ENCODE assay signal across 8 cellular contexts in genomic region chr17:7833795-7834553, GRCh38. TPM values are rescaled to one million over a fixed set of nuclear protein-coding genes. Genes with fewer than 3 reads are reported as not detected.
DNase-seq lines count a peak whose midpoint lies in the region; ATAC-seq, FAIRE-seq and TF ChIP-seq lines count a peak whose summit lies in the region.

Gene KDM6B (plus strand): TSS chr17:7834217. CDS start chr17:7845555, 11,338 bp downstream.

- peak within 1 kb of the TSS; percentile 68 for H3K9ac ChIP-seq in GM12878 (ENCODE audit: control insufficient read depth, insufficient read depth, low read length)

- TF ChIP-seq RAD21 in GM12878 (IDR thresholded peaks at IDR 0.05; ENCODE audit: insufficient read depth, low read depth, low read length) = no peak

- under 1% methylated on average over 34 of the region's 49 CpGs for WGBS in GM12878 (ENCODE audit: insufficient coverage, insufficient replicate concordance, low lambda C conversion rate, missing lambda C conversion rate)
- WGBS in hepatocyte (ENCODE audit: low lambda C conversion rate, missing lambda C conversion rate) = 2% methylated on average over 28 of the region's 49 CpGs

- H3K9me3 ChIP-seq in GM12878 (replicated peaks; ENCODE audit: control insufficient read depth, insufficient read depth, low read length) = no peaks in the 10 kb centered on the region
- no peaks in the 10 kb centered on the region for H3K9me3 ChIP-seq in hepatocyte (ENCODE audit: low read depth)

- H3K4me1 ChIP-seq in GM12878 (ENCODE audit: control insufficient read depth, insufficient read depth, low read length) = peaks cover 9% of the 10 kb centered on the region
- peaks cover 12% of the 10 kb centered on the region for H3K4me1 ChIP-seq in hepatocyte (ENCODE audit: insufficient read depth)

- no peaks in the 10 kb centered on the region for H3K9me2 ChIP-seq in hepatocyte (replicated peaks; ENCODE audit: insufficient read depth)

- H3K27me3 ChIP-seq in GM12878 (replicated peaks in 1 of 2; ENCODE audit: control insufficient read depth in 2 of 2, insufficient read depth in 2 of 2, low read length in 1 of 2) (peaks cover 0 to 1% of the 10 kb centered on the region in 2 experiments; a peak in 1 of 4 replicates), hepatocyte (no peaks in the 10 kb centered on the region)

- no TSS peak for BruUV-seq in GM12878 (replicated peaks; lab: Mats Ljungman, UMichigan)

- ATAC-seq in HG02852 (IDR thresholded peaks at IDR 0.05; ENCODE audit: unreplicated experiment) = peak; percentile 56
- ATAC-seq in GM12878 = peak; percentile 74
- ATAC-seq in HG03139 (IDR thresholded peaks at IDR 0.05; ENCODE audit: unreplicated experiment) = no peak

- FAIRE-seq in TTC549 (lab: Jason Lieb, UNC) (peak; percentile 48), GM12878 (lab: Jason Lieb, UNC) (peak; percentile 97)

- in situ Hi-C loops in GM12878 (cut with MboI) = no loop called here

- SMC1A ChIA-PET in GM12878 (lab: Charles Lee; ENCODE audit: uncharacterized antibody, unreplicated experiment) = interaction anchor here (0.9 to 3.3 kb wide), 9 partner anchors 8 to 90 kb away, joined by 3 to 22 read pairs (median 5); partner anchors contain the start of gene NAA38

- H3K79me2 ChIP-seq in GM12878 (ENCODE audit: control insufficient read depth, insufficient read depth, low read length) = peaks cover 26% of the 10 kb centered on the region
- peaks cover 13% of the 10 kb centered on the region for H3K79me2 ChIP-seq in hepatocyte

- H3K4me2 ChIP-seq in GM12878 (ENCODE audit: control insufficient read depth, insufficient read depth) (peak within 1 kb of the TSS; percentile 91), hepatocyte (peak within 1 kb of the TSS; percentile 93)

- POLR2A ChIA-PET in GM12878 (lab: Charles Lee) = interaction anchor here (0.5 to 4.9 kb wide), 12 partner anchors 9 to 461 kb away, joined by 3 to 49 read pairs (median 4); partner anchors contain the start of genes CYB5D1, NAA38, SLC25A35 and TP53

- TF ChIP-seq EP300 in GM12878 (IDR thresholded peaks at IDR 0.05; ENCODE audit: borderline replicate concordance in 1 of 2, control insufficient read depth in 1 of 2, low read depth in 2 of 2, low read length in 2 of 2) = no peak

- peak within 1 kb of the TSS; percentile 100 for H3K4me3 ChIP-seq in GM12878
- H3K4me3 ChIP-seq in hepatocyte = peak within 1 kb of the TSS; percentile 51

- no peak for TF ChIP-seq CTCF in GM10266 (IDR thresholded peaks at IDR 0.05; ENCODE audit: control insufficient read depth, insufficient read depth, low read depth, missing control alignments)
- no peak for TF ChIP-seq CTCF in GM12878 (IDR thresholded peaks at IDR 0.05 in 2 of 3, conservative IDR thresholded peaks at IDR 0.05 in 1 of 3; ENCODE audit: control insufficient read depth in 2 of 3, extremely low read depth in 1 of 3, insufficient read depth in 1 of 3, low read depth in 3 of 3, low read length in 3 of 3)
- TF ChIP-seq CTCF in hepatocyte (IDR thresholded peaks at IDR 0.05; ENCODE audit: poor library complexity) = no peak

- no peaks in the 10 kb centered on the region; the same call in 1 of the 2 replicates for H4K20me1 ChIP-seq in GM12878 (ENCODE audit: control insufficient read depth, insufficient read depth)
- peaks cover 6% of the 10 kb centered on the region for H4K20me1 ChIP-seq in hepatocyte (ENCODE audit: insufficient read depth, poor library complexity, severe bottlenecking)

- DNase-seq in GM10266 (ENCODE audit: extremely low spot score) (peak; percentile 91), NCI-H2081 (lab: John Stamatoyannopoulos, UW) (peak; percentile 81), GM12878 (ENCODE audit: low read depth, low spot score) (no peak), hepatocyte (ENCODE audit: low spot score) (peak; percentile 98), renal cortical epithelial cell (ENCODE audit: low read depth) (peak; percentile 87)

- H2AFZ ChIP-seq in GM12878 (ENCODE audit: control insufficient read depth, low read depth, low read length) (peak within 1 kb of the TSS; percentile 93), hepatocyte (peak within 1 kb of the TSS; percentile 57)

- H3K36me3 ChIP-seq in GM12878 (ENCODE audit: control insufficient read depth in 2 of 2, insufficient read depth in 2 of 2, low read length in 1 of 2) (no peaks in the 10 kb centered on the region), hepatocyte (replicated peaks; ENCODE audit: insufficient read depth, low read depth) (no peaks in the 10 kb centered on the region)

- H3K27ac ChIP-seq in GM12878 (ENCODE audit: control insufficient read depth, insufficient read depth) (peak within 1 kb of the TSS; percentile 65), hepatocyte (peak within 1 kb of the TSS; percentile 95)

- no peak for TF ChIP-seq POLR2A in GM12878 (IDR thresholded peaks at IDR 0.05; ENCODE audit: low read depth, low read length)

- intact Hi-C loops in GM12878 (cut with micrococcal nuclease; ENCODE audit: unreplicated experiment) = no loop called here

- CTCF ChIA-PET in GM12878 (lab: Yijun Ruan, JAX) = interaction anchor here (0.6 to 5.9 kb wide), 19 partner anchors 9 to 793 kb away, joined by 3 to 57 read pairs (median 4); partner anchors contain the start of genes CYB5D1, GUCY2D, NAA38 and TP53

- RAD21 ChIA-PET in GM12878 (lab: Charles Lee; ENCODE audit: unreplicated experiment) = interaction anchor here (0.9 to 5.4 kb wide), 9 partner anchors 9 to 168 kb away, joined by 3 to 44 read pairs (median 5); partner anchors contain the start of genes CYB5D1, GUCY2D, NAA38 and RNF227

TF ChIP-seq in GM12878, 131 proteins besides CTCF, POLR2A, EP300 and RAD21 (continues in another document):
- peak; percentile 81; the same call in 1 of the 2 replicates for TF ChIP-seq HDGF (IDR thresholded peaks at IDR 0.05)
- no peak for TF ChIP-seq CBX3 (IDR thresholded peaks at IDR 0.05; ENCODE audit: borderline replicate concordance, low read depth)
- peak; percentile 41; the same call in 1 of the 2 replicates for TF ChIP-seq POLR2AphosphoS5 (IDR thresholded peaks at IDR 0.05; ENCODE audit: low read length)
- TF ChIP-seq IKZF1 (conservative IDR thresholded peaks at IDR 0.05) = peak; percentile 65; the same call in 1 of the 2 replicates
- TF ChIP-seq SIN3A (IDR thresholded peaks at IDR 0.05; ENCODE audit: low read depth, low read length) = 0 out of 2 replicates have a peak, but pooled peaks have one; percentile 51
- 0 out of 2 replicates have a peak, but pooled peaks have one; percentile 11 for TF ChIP-seq MTA2 (IDR thresholded peaks at IDR 0.05; ENCODE audit: low read depth)
- TF ChIP-seq NR2C2 (IDR thresholded peaks at IDR 0.05; ENCODE audit: borderline replicate concordance, control insufficient read depth, insufficient read length, low read depth) = no peak
- TF ChIP-seq MXI1 (IDR thresholded peaks at IDR 0.05; ENCODE audit: low read depth, low read length) = peak; percentile 32; the same call in 1 of the 2 replicates
- peak in 1 of 2 experiments; percentile 34; a peak in 1 of 4 replicates for TF ChIP-seq IKZF2 (IDR thresholded peaks at IDR 0.05)
- 0 out of 2 replicates have a peak, but pooled peaks have one; percentile 26 for TF ChIP-seq STAT1 (conservative IDR thresholded peaks at IDR 0.05)
- TF ChIP-seq CHD2 (IDR thresholded peaks at IDR 0.05; ENCODE audit: borderline replicate concordance, low read depth, low read length) = 0 out of 2 replicates have a peak, but pooled peaks have one; percentile 31
- no peak for TF ChIP-seq CBFB (IDR thresholded peaks at IDR 0.05; ENCODE audit: low read depth)
- 0 out of 2 replicates have a peak, but pooled peaks have one; percentile 45 for TF ChIP-seq LARP7 (IDR thresholded peaks at IDR 0.05)
- TF ChIP-seq, protein P1, sequence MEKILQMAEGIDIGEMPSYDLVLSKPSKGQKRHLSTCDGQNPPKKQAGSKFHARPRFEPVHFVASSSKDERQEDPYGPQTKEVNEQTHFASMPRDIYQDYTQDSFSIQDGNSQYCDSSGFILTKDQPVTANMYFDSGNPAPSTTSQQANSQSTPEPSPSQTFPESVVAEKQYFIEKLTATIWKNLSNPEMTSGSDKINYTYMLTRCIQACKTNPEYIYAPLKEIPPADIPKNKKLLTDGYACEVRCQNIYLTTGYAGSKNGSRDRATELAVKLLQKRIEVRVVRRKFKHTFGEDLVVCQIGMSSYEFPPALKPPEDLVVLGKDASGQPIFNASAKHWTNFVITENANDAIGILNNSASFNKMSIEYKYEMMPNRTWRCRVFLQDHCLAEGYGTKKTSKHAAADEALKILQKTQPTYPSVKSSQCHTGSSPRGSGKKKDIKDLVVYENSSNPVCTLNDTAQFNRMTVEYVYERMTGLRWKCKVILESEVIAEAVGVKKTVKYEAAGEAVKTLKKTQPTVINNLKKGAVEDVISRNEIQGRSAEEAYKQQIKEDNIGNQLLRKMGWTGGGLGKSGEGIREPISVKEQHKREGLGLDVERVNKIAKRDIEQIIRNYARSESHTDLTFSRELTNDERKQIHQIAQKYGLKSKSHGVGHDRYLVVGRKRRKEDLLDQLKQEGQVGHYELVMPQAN (conservative IDR thresholded peaks at IDR 0.05) = peak; percentile 92

RNA-seq across cellular contexts. Expression of gene KDM6B, which starts in this region (rescaled TPM):
- total RNA-seq in GM12878 (2013; cell fraction: nucleolus; rRNA removed) = 30.6 and 36.2 TPM in 2 replicates
- 1.2 and 9.8 TPM in 2 replicates for total RNA-seq in GM12878 (2014; rRNA removed)
- 1.7 and 6.3 TPM in 2 replicates for total RNA-seq in GM12878 (2014; rRNA removed; fragmentation: Illumina TruSeq; extraction: Trizol)
- total RNA-seq in GM12878 (2021) = 19.7 and 21.4 TPM in 2 replicates
- 2.1 TPM for polyA plus RNA-seq in GM12878 (2011; ENCODE audit: low read depth)
- polyA plus RNA-seq in GM12878 (2011; rRNA removed) = 1.3 and 2.4 TPM in 2 replicates
- polyA plus RNA-seq in GM12878 (2011; cell fraction: cytosol; rRNA removed) = 1.3 and 1.6 TPM in 2 replicates
- 16.6 and 37.4 TPM in 2 replicates for polyA plus RNA-seq in GM12878 (2011; cell fraction: nucleus; rRNA removed)
- polyA plus RNA-seq in GM12878 (2012) = 12.8 and 15.1 TPM in 2 replicates
- polyA plus RNA-seq in GM12878 (2014; fragmentation: Illumina TruSeq; extraction: Trizol) = 0.92 and 2.1 TPM in 2 replicates
- under 1 TPM; 0.05 to 0.07 TPM for polyA plus RNA-seq in GM12878 (2014; fragmentation: Nextera tagmentation; extraction: Ambion mirVana)
- polyA plus RNA-seq in GM12878 (2014; rRNA removed) = 4.4 and 33.5 TPM in 2 replicates
- 1 to 10 TPM in 1 of 2 experiments, under 1 TPM in 1; 0.91 to 1.7 TPM for polyA plus RNA-seq in GM12878 (2016; fragmentation: Nextera tagmentation; extraction: Ambion mirVana)
- polyA minus RNA-seq in GM12878 (2011; rRNA and poly(A)+ RNA removed) = 11.1 and 16.4 TPM in 2 replicates
- 4.5 and 4.7 TPM in 2 replicates for polyA minus RNA-seq in GM12878 (2011; cell fraction: cytosol; rRNA and poly(A)+ RNA removed)
- 28.2 and 41.9 TPM in 2 replicates for polyA minus RNA-seq in GM12878 (2011; cell fraction: nucleus; rRNA and poly(A)+ RNA removed)
- total RNA-seq in hepatocyte = 3.3 and 5.9 TPM in 2 replicates
- 10.2 and 11.3 TPM in 2 replicates for polyA plus RNA-seq in hepatocyte
- total RNA-seq in renal cortical epithelial cell = 2.8 and 15.9 TPM in 2 replicates
